In the genomic region with DNA sequence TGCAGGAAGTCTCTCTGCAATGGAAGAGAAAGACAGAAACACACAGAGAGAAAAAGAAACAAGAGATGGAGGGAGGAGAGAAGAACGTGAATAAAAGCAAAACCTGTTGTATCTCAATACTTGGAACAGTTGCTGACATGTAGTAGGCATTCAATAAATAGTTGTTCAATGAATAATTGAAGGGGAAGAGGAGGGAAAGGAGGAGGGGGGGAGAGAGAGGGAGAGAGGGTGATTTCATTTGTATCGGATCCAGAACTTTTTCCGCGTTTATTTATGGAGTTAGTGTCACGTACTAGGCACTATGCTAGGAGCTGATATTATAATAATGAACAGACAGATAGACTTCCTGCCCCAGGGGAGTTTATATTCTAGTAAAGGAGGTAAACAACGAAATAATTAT, we compare ENCODE assay signal across 2 cellular contexts.
TF ChIP-seq lines count a peak whose summit lies in the region.

No MANE protein-coding gene starts in this region.

TF ChIP-seq in IMR-90, 13 proteins besides CTCF, POLR2A, EP300 and RAD21:
- TF ChIP-seq FOS (IDR thresholded peaks at IDR 0.05; ENCODE audit: low read depth, low read length) = no peak
- TF ChIP-seq, protein P1, sequence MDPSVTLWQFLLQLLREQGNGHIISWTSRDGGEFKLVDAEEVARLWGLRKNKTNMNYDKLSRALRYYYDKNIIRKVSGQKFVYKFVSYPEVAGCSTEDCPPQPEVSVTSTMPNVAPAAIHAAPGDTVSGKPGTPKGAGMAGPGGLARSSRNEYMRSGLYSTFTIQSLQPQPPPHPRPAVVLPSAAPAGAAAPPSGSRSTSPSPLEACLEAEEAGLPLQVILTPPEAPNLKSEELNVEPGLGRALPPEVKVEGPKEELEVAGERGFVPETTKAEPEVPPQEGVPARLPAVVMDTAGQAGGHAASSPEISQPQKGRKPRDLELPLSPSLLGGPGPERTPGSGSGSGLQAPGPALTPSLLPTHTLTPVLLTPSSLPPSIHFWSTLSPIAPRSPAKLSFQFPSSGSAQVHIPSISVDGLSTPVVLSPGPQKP (IDR thresholded peaks at IDR 0.05; ENCODE audit: borderline replicate concordance, low read depth, low read length) = no peak
- no peak for TF ChIP-seq NFE2L2 (IDR thresholded peaks at IDR 0.05; ENCODE audit: low read depth, low read length)

TF ChIP-seq in endothelial cell of umbilical vein, 7 proteins besides CTCF, POLR2A, EP300 and RAD21:
- TF ChIP-seq FOS (IDR thresholded peaks at IDR 0.05; ENCODE audit: borderline replicate concordance, insufficient read depth, low read length) (no peak), POLR2AphosphoS5 (IDR thresholded peaks at IDR 0.05; ENCODE audit: insufficient read depth, low read depth, low read length) (no peak), MYC (IDR thresholded peaks at IDR 0.05; ENCODE audit: low read depth, low read length) (no peak), JUN (IDR thresholded peaks at IDR 0.05; ENCODE audit: borderline replicate concordance, insufficient read depth, insufficient read length, low read depth) (no peak), GATA2 (IDR thresholded peaks at IDR 0.05; ENCODE audit: insufficient read depth, insufficient read length, low read depth, low read length) (no peak), EZH2 (IDR thresholded peaks at IDR 0.05; ENCODE audit: borderline replicate concordance, low read depth, low read length, severe bottlenecking) (no peak)
- TF ChIP-seq, protein P2, sequence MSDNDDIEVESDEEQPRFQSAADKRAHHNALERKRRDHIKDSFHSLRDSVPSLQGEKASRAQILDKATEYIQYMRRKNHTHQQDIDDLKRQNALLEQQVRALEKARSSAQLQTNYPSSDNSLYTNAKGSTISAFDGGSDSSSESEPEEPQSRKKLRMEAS (IDR thresholded peaks at IDR 0.05; ENCODE audit: insufficient read depth, insufficient read length) = no peak
TF ChIP-seq in endothelial cell of umbilical vein: peak in this region for 0.
